25 cellular contexts compared by ENCODE assay signal in genomic region chr9:13001989-13002580, GRCh38.
"Had no signal": no experiment of that assay in that cellular context is flagged by ENCODE, and none has a peak within 500 bp of the region (broad histone marks: within the 10 kb centered on the region; RNA-seq: fewer than 3 reads in every experiment).

No MANE protein-coding gene starts in this region.

- ATAC-seq: activated naive CD4-positive, alpha-beta T cell treated with anti-CD3 and anti-CD28 coated beads, Interleukin-2, amount 50 U/mL, for 72 hours; activated T-helper 17 cell treated with anti-CD3 and anti-CD28 coated beads, Interleukin-2, amount 50 U/mL, for 72 hours; effector memory CD8-positive, alpha-beta T cell; gastroesophageal sphincter; naive thymus-derived CD8-positive, alpha-beta T cell; stimulated activated naive CD8-positive, alpha-beta T cell treated with anti-CD3 and anti-CD28 coated beads, Interleukin-15, Interleukin-2, amounts not matched to agents 100 U/mL and 50 U/mL, for 24 hours had no signal

- H3K27me3 Mint-ChIP-seq: activated T-cell treated with anti-CD3 and anti-CD28 coated beads, Interleukin-2, amount 50 U/mL, for 24 hours; activated T-helper 17 cell treated with anti-CD3 and anti-CD28 coated beads, Interleukin-2, amount 50 U/mL, for 72 hours; central memory CD8-positive, alpha-beta T cell; effector memory CD8-positive, alpha-beta T cell; naive thymus-derived CD8-positive, alpha-beta T cell had no signal

- H3K27ac Mint-ChIP-seq: activated naive CD4-positive, alpha-beta T cell treated with anti-CD3 and anti-CD28 coated beads, Interleukin-2, amount 50 U/mL, for 72 hours; activated T-cell treated with anti-CD3 and anti-CD28 coated beads, Interleukin-2, amount 50 U/mL, for 24 hours; activated T-helper 17 cell treated with anti-CD3 and anti-CD28 coated beads, Interleukin-2, amount 50 U/mL, for 72 hours; effector memory CD8-positive, alpha-beta T cell; naive thymus-derived CD8-positive, alpha-beta T cell had no signal

- H3K4me1 ChIP-seq: adrenal gland, ascending aorta, gastroesophageal sphincter, lower lobe of right lung, prostate gland, right atrium auricular region had no signal

- H3K27me3 ChIP-seq: adrenal gland, ascending aorta, brain microvascular endothelial cell, dorsolateral prefrontal cortex, esophagus muscularis mucosa, gastroesophageal sphincter, right atrium auricular region had no signal

- H3K9me3 ChIP-seq: adrenal gland, ascending aorta, lower lobe of right lung, prostate gland, right atrium auricular region had no signal

- H3K36me3 Mint-ChIP-seq: activated naive CD4-positive, alpha-beta T cell treated with anti-CD3 and anti-CD28 coated beads, Interleukin-2, amount 50 U/mL, for 72 hours; naive thymus-derived CD8-positive, alpha-beta T cell had no signal

- H3K4me3 ChIP-seq: adrenal gland, ascending aorta, esophagus muscularis mucosa, gastroesophageal sphincter, lower lobe of right lung, prostate gland, right atrium auricular region had no signal

- DNase-seq: activated CD4-positive, alpha-beta T cell treated with anti-CD3 and anti-CD28 coated beads for 1 hour; activated CD4-positive, alpha-beta T cell treated with anti-CD3 and anti-CD28 coated beads, Interleukin-2, amount 50 U/mL, for 4 hours; activated CD8-positive, alpha-beta memory T cell treated with anti-CD3 and anti-CD28 coated beads for 24 hours; activated CD8-positive, alpha-beta memory T cell treated with anti-CD3 and anti-CD28 coated beads, Interleukin-2, amount 50 U/mL, for 4 hours; activated T-cell treated with anti-CD3 and anti-CD28 coated beads, Interleukin-2, amount 50 U/mL, for 24 hours; adrenal gland; brain microvascular endothelial cell; dorsolateral prefrontal cortex; effector memory CD8-positive, alpha-beta T cell; head of caudate nucleus; hypothalamus; left cardiac atrium; lower lobe of right lung; naive thymus-derived CD8-positive, alpha-beta T cell; stimulated activated CD4-positive, alpha-beta T cell treated with anti-CD3 and anti-CD28 coated beads, Interleukin-4, amount 100 ng/mL, for 24 hours; stimulated activated naive CD8-positive, alpha-beta T cell treated with anti-CD3 and anti-CD28 coated beads, Interleukin-15, Interleukin-2, amounts not matched to agents 100 U/mL and 50 U/mL, for 24 hours had no signal

- H3K27ac ChIP-seq: adrenal gland, ascending aorta, brain microvascular endothelial cell, dorsolateral prefrontal cortex, esophagus muscularis mucosa, gastroesophageal sphincter, lower lobe of right lung, prostate gland, right atrium auricular region, WERI-Rb-1 had no signal

- H3K36me3 ChIP-seq: adrenal gland, ascending aorta, brain microvascular endothelial cell, esophagus muscularis mucosa, gastroesophageal sphincter, lower lobe of right lung, prostate gland, right atrium auricular region, WERI-Rb-1 had no signal

- H3K4me1 Mint-ChIP-seq: activated T-helper 17 cell treated with anti-CD3 and anti-CD28 coated beads, Interleukin-2, amount 50 U/mL, for 72 hours; central memory CD8-positive, alpha-beta T cell; naive thymus-derived CD8-positive, alpha-beta T cell had no signal

- H3K4me3 Mint-ChIP-seq: activated T-cell treated with anti-CD3 and anti-CD28 coated beads, Interleukin-2, amount 50 U/mL, for 24 hours; activated T-helper 17 cell treated with anti-CD3 and anti-CD28 coated beads, Interleukin-2, amount 50 U/mL, for 72 hours; central memory CD8-positive, alpha-beta T cell; effector memory CD8-positive, alpha-beta T cell; naive thymus-derived CD8-positive, alpha-beta T cell had no signal
